Comparison of ENCODE assay signal across 24 cellular contexts in genomic region chr13:75421133-75421532, GRCh38.
"Had no signal": no experiment of that assay in that cellular context is flagged by ENCODE, and none has a peak within 500 bp of the region (broad histone marks: within the 10 kb centered on the region; RNA-seq: fewer than 3 reads in every experiment).

No MANE protein-coding gene starts in this region.

- H3K27ac ChIP-seq: ascending aorta, body of pancreas had no signal

- H3K27me3 ChIP-seq: ascending aorta, body of pancreas, MG63 had no signal

- ATAC-seq: activated CD4-positive, CD25-positive, alpha-beta regulatory T cell treated with anti-CD3 and anti-CD28 coated beads, Interleukin-2, amount 50 U/mL, for 24 hours; activated naive CD4-positive, alpha-beta T cell treated with anti-CD3 and anti-CD28 coated beads, Interleukin-2, amount 50 U/mL, for 72 hours; activated naive CD8-positive, alpha-beta T cell treated with anti-CD3 and anti-CD28 coated beads, Interleukin-2, amount 50 U/mL, for 24 hours; activated T-cell treated with anti-CD3 and anti-CD28 coated beads, Interleukin-2, amount 50 U/mL, for 4 hours; body of pancreas had no signal

- H3K4me3 ChIP-seq: ascending aorta, body of pancreas, MG63 had no signal

- H3K9me3 ChIP-seq: ascending aorta, body of pancreas, MG63 had no signal

- H3K36me3 Mint-ChIP-seq: activated naive CD4-positive, alpha-beta T cell treated with anti-CD3 and anti-CD28 coated beads, Interleukin-2, amount 50 U/mL, for 72 hours had no signal

- FAIRE-seq: RCC 7860 had no signal

- H3K36me3 ChIP-seq: ascending aorta, MG63 had no signal

- H3K4me3 Mint-ChIP-seq: activated naive CD8-positive, alpha-beta T cell treated with anti-CD3 and anti-CD28 coated beads, Interleukin-2, amount 50 U/mL, for 24 hours; activated T-cell treated with anti-CD3 and anti-CD28 coated beads, Interleukin-2, amount 50 U/mL, for 4 hours; T-helper 1 cell treated with Interleukin-12 subunit alpha and Interleukin-12 subunit beta and Interleukin-4 antibody, amounts not matched to agents 30 μg/mL and 1 μg/mL, for 36 hours had no signal

- DNase-seq: activated CD4-positive, alpha-beta T cell treated with anti-CD3 and anti-CD28 coated beads for 48 hours; activated CD4-positive, alpha-beta T cell treated with anti-CD3 and anti-CD28 coated beads, Interleukin-2, amount 50 U/mL, for 4 hours; activated CD8-positive, alpha-beta memory T cell treated with anti-CD3 and anti-CD28 coated beads for 24 hours; activated effector memory CD4-positive, alpha-beta T cell treated with anti-CD3 and anti-CD28 coated beads, Interleukin-2, amount 50 U/mL, for 16 hours; activated naive CD4-positive, alpha-beta T cell treated with Interleukin-2 at 50 U/mL for 16 hours; activated naive CD8-positive, alpha-beta T cell treated with anti-CD3 and anti-CD28 coated beads, Interleukin-2, amount 50 U/mL, for 24 hours; activated T-cell treated with anti-CD3 and anti-CD28 coated beads, Interleukin-2, amount 50 U/mL, for 4 hours; amniotic stem cell; body of pancreas; MG63; MV-4-11; NCI-H1105; NCI-H1436; NCI-H1694 treated with DMSO at 0.1 percent for 48 hours; NCI-H2029 treated with DMSO at 0.1 percent for 48 hours; NCI-H510A treated with DMSO at 0.1 percent for 48 hours; NCI-H69; NK-92 treated with Interleukin-12 subunit alpha and Interleukin-12 subunit beta, amount 100 ng/mL, for 24 hours; SHP77 treated with DMSO at 0.1 percent for 48 hours had no signal

- H3K9me3 Mint-ChIP-seq: activated naive CD4-positive, alpha-beta T cell treated with anti-CD3 and anti-CD28 coated beads, Interleukin-2, amount 50 U/mL, for 72 hours; activated naive CD8-positive, alpha-beta T cell treated with anti-CD3 and anti-CD28 coated beads, Interleukin-2, amount 50 U/mL, for 24 hours; activated T-cell treated with anti-CD3 and anti-CD28 coated beads, Interleukin-2, amount 50 U/mL, for 4 hours; T-helper 1 cell treated with Interleukin-12 subunit alpha and Interleukin-12 subunit beta and Interleukin-4 antibody, amounts not matched to agents 30 μg/mL and 1 μg/mL, for 36 hours had no signal

- H3K27ac Mint-ChIP-seq: activated naive CD4-positive, alpha-beta T cell treated with anti-CD3 and anti-CD28 coated beads, Interleukin-2, amount 50 U/mL, for 72 hours; activated naive CD8-positive, alpha-beta T cell treated with anti-CD3 and anti-CD28 coated beads, Interleukin-2, amount 50 U/mL, for 24 hours; T-helper 1 cell treated with Interleukin-12 subunit alpha and Interleukin-12 subunit beta and Interleukin-4 antibody, amounts not matched to agents 30 μg/mL and 1 μg/mL, for 36 hours had no signal
